1 cellular context compared by ENCODE assay signal in the genomic region with DNA sequence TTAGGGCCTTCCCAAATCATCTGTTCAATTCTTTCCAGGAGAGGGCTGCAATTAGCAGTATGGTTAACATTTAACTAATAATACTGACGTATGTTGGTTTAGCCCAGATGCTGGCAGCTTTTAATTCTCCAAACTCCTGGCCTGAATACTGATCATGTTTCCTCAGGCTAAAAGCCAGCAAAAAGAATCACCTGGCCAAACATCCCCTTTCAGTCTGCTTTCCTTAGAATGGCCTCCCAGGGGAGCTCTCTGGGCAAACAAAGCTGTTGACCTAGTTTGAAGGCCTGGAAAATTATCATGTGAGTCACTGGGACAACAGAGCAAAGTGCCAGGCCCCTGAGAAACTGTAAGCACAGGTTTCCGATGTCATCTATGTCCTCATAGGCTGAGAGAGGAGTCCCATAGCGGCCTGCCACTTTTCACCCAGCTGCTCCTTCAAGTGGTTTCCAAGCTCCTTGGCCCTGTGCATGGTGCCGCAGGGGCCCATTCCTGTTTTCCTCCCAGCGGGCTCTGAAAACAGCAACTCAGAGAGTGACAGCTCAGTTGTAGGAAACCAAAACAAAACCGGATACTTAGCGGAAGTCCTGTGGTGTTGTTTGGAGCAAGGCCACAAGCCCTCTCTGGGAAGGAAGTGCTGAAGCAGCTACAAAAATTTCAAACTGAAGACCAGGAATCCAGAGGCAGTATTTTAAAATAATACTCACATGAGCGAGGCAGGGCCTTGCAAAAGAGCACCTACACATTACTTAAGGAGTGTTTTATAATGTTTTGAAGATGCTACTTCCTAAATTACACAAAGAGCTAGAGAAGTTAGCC.
A peak's percentile ranks its signal among the peaks of the same experiment; 100 is the strongest.
TF ChIP-seq lines count a peak whose summit lies in the region.

No MANE protein-coding gene starts in this region.

TF ChIP-seq in liver, 16 proteins besides CTCF, POLR2A, EP300 and RAD21 (continued from another document):
- TF ChIP-seq EGR1 (IDR thresholded peaks at IDR 0.05; ENCODE audit: low read depth in 2 of 2) (peak; percentile 87 to 98), HNF4A (conservative IDR thresholded peaks at IDR 0.05) (peak; percentile 84 to 92)
